ENCODE assay signal across 1 cellular context in genomic region chr6:90374201-90374600, GRCh38.
TF ChIP-seq lines count a peak whose summit lies in the region.

No MANE protein-coding gene starts in this region.

TF ChIP-seq in IMR-90, 13 proteins besides CTCF, POLR2A, EP300 and RAD21:
- TF ChIP-seq BHLHE40 (IDR thresholded peaks at IDR 0.05; ENCODE audit: low read depth, low read length) (no peak), NFE2L2 (IDR thresholded peaks at IDR 0.05; ENCODE audit: low read depth, low read length) (no peak), SMC3 (IDR thresholded peaks at IDR 0.05; ENCODE audit: low read depth, low read length) (no peak)
- TF ChIP-seq, protein P1, sequence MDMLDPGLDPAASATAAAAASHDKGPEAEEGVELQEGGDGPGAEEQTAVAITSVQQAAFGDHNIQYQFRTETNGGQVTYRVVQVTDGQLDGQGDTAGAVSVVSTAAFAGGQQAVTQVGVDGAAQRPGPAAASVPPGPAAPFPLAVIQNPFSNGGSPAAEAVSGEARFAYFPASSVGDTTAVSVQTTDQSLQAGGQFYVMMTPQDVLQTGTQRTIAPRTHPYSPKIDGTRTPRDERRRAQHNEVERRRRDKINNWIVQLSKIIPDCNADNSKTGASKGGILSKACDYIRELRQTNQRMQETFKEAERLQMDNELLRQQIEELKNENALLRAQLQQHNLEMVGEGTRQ (IDR thresholded peaks at IDR 0.05; ENCODE audit: low read depth, low read length) = no peak
